ENCODE assay signal across 8 cellular contexts in genomic region chr14:49598182-49598478, GRCh38. TPM values are rescaled to one million over a fixed set of nuclear protein-coding genes. Genes with fewer than 3 reads are reported as not detected.
DNase-seq lines count a peak whose midpoint lies in the region; ATAC-seq, FAIRE-seq and TF ChIP-seq lines count a peak whose summit lies in the region.

No MANE protein-coding gene starts in this region.

- H3K27me3 ChIP-seq in pancreas, result no peaks in the 10 kb centered on the region

- peak in 3 of 4 donors; percentile 50 to 58 (median 57) for ATAC-seq in pancreas
- ATAC-seq in GM21360 (IDR thresholded peaks at IDR 0.05; ENCODE audit: unreplicated experiment), result no peak
- no peak for ATAC-seq in GM18873 (IDR thresholded peaks at IDR 0.05; ENCODE audit: low FRiP score, unreplicated experiment)

- peaks cover 24% of the 10 kb centered on the region for H3K4me1 Mint-ChIP-seq in T-helper 1 cell treated with Interleukin-12 subunit alpha and Interleukin-12 subunit beta and Interleukin-4 antibody, amounts not matched to agents 30 μg/mL and 1 μg/mL, for 36 hours (ENCODE audit: low read depth)

- H3K4me1 ChIP-seq in pancreas, result peaks cover 0 to 4% (median 0%) of the 10 kb centered on the region in 3 donors

- H3K36me3 ChIP-seq in SK-N-MC (ENCODE audit: insufficient read depth, low read length) (peaks cover 10% of the 10 kb centered on the region), pancreas (no peaks in the 10 kb centered on the region)

- H3K9me3 ChIP-seq in SK-N-MC (ENCODE audit: low read depth, low read length) (no peaks in the 10 kb centered on the region), pancreas (no peaks in the 10 kb centered on the region)

- peaks cover 11% of the 10 kb centered on the region for H3K36me3 Mint-ChIP-seq in T-helper 1 cell treated with Interleukin-12 subunit alpha and Interleukin-12 subunit beta and Interleukin-4 antibody, amounts not matched to agents 30 μg/mL and 1 μg/mL, for 36 hours (ENCODE audit: low read depth)

- no peaks in the 10 kb centered on the region for H3K27me3 Mint-ChIP-seq in T-helper 1 cell treated with Interleukin-12 subunit alpha and Interleukin-12 subunit beta and Interleukin-4 antibody, amounts not matched to agents 30 μg/mL and 1 μg/mL, for 36 hours (ENCODE audit: low read depth)

- H3K27ac ChIP-seq in SK-N-MC (peak overlapping the region; percentile 94), pancreas (peak overlapping the region; percentile 83 to 97 (median 92))

- H3K9me3 Mint-ChIP-seq in T-helper 1 cell treated with Interleukin-12 subunit alpha and Interleukin-12 subunit beta and Interleukin-4 antibody, amounts not matched to agents 30 μg/mL and 1 μg/mL, for 36 hours, result no peaks in the 10 kb centered on the region

- H3K4me3 Mint-ChIP-seq in T-helper 1 cell treated with Interleukin-12 subunit alpha and Interleukin-12 subunit beta and Interleukin-4 antibody, amounts not matched to agents 30 μg/mL and 1 μg/mL, for 36 hours, result peak overlapping the region; percentile 100

- DNase-seq in T-helper 1 cell (no peak), SK-N-MC (ENCODE audit: low read depth, low spot score) (no peak), fibroblast of pulmonary artery (ENCODE audit: low read depth) (no peak), pancreas (peak in 1 of 6 donors; percentile 36), NCI-H2081 treated with DMSO at 0.1 percent for 48 hours (lab: John Stamatoyannopoulos, UW) (no peak)

- TF ChIP-seq CTCF in fibroblast of pulmonary artery (IDR thresholded peaks at IDR 0.05; ENCODE audit: low read length, missing control alignments), result no peak
- no peak for TF ChIP-seq CTCF in pancreas (IDR thresholded peaks at IDR 0.05)

- peak overlapping the region; percentile 100 for H3K4me3 ChIP-seq in SK-N-MC
- peak overlapping the region; percentile 93 for H3K4me3 ChIP-seq in fibroblast of pulmonary artery (replicated peaks; ENCODE audit: low read depth, low read length)
- H3K4me3 ChIP-seq in pancreas, result peak overlapping the region; percentile 64 to 95 (median 80)

- H3K27ac Mint-ChIP-seq in T-helper 1 cell treated with Interleukin-12 subunit alpha and Interleukin-12 subunit beta and Interleukin-4 antibody, amounts not matched to agents 30 μg/mL and 1 μg/mL, for 36 hours, result peak overlapping the region; percentile 100

- H3K9ac ChIP-seq in SK-N-MC (ENCODE audit: insufficient read length), result peak overlapping the region; percentile 94

- FAIRE-seq in pancreas (lab: Jason Lieb, UNC), result no peak

- WGBS in pancreas, 2 donors, result 0 to 1% methylated on average over 15 of the region's 15 CpGs

- intact Hi-C loops in pancreas (cut with DNase I), result no loop called here

RNA-seq across cellular contexts. Expression of gene LRR1, which starts 0.6 kb away (rescaled TPM):
- total RNA-seq in pancreas, result 1 to 10 TPM; 2.7 to 7.2 (median 3.8) TPM
- polyA plus RNA-seq in pancreas, result 1 to 10 TPM; 2.5 to 5.9 TPM

RNA-seq across cellular contexts. Expression of gene RPS29, which starts 11.9 kb away (rescaled TPM):
- total RNA-seq in pancreas, result 1,000 to 10,000 TPM in 1 of 6 donors, 100 to 1,000 TPM in 5; 551 to 1,011 (median 688) TPM
- polyA plus RNA-seq in pancreas, result 1,000 to 10,000 TPM in 1 of 2 donors, 100 to 1,000 TPM in 1; 722 to 2,449 TPM

RNA-seq across cellular contexts. Expression of gene RPL36AL, which starts 22.3 kb away (rescaled TPM):
- 100 to 1,000 TPM in 5 of 6 donors, 10 to 100 TPM in 1; 81.3 to 219 (median 128) TPM for total RNA-seq in pancreas
- 100 to 1,000 TPM; 361 to 388 TPM for polyA plus RNA-seq in pancreas

RNA-seq across cellular contexts. Expression of gene MGAT2, which starts 22.5 kb away (rescaled TPM):
- total RNA-seq in pancreas, result 10 to 100 TPM; 13.1 to 26.7 (median 20.7) TPM
- polyA plus RNA-seq in pancreas, result 10 to 100 TPM in 1 of 2 donors, 1 to 10 TPM in 1; 8.9 to 12.0 TPM

RNA-seq across cellular contexts. Expression of gene DNAAF2, which starts 36.9 kb away (rescaled TPM):
- 1 to 10 TPM; 3.3 to 5.4 (median 4.1) TPM for total RNA-seq in pancreas
- polyA plus RNA-seq in pancreas, result 1 to 10 TPM; 3.2 to 4.8 TPM

Comparison
In these comparisons a context has a peak if more than half of its experiments do, and no peak if none do; other contexts are left out.
1. ATAC-seq: peak in pancreas (3 of 4); none in GM21360 (single experiment) and GM18873 (single experiment).
2. Peak in every context shown above with its lines, with median percentiles within 50 percentile points of each other: H3K4me3 ChIP-seq.